8 cellular contexts compared by ENCODE assay signal in the genomic region with DNA sequence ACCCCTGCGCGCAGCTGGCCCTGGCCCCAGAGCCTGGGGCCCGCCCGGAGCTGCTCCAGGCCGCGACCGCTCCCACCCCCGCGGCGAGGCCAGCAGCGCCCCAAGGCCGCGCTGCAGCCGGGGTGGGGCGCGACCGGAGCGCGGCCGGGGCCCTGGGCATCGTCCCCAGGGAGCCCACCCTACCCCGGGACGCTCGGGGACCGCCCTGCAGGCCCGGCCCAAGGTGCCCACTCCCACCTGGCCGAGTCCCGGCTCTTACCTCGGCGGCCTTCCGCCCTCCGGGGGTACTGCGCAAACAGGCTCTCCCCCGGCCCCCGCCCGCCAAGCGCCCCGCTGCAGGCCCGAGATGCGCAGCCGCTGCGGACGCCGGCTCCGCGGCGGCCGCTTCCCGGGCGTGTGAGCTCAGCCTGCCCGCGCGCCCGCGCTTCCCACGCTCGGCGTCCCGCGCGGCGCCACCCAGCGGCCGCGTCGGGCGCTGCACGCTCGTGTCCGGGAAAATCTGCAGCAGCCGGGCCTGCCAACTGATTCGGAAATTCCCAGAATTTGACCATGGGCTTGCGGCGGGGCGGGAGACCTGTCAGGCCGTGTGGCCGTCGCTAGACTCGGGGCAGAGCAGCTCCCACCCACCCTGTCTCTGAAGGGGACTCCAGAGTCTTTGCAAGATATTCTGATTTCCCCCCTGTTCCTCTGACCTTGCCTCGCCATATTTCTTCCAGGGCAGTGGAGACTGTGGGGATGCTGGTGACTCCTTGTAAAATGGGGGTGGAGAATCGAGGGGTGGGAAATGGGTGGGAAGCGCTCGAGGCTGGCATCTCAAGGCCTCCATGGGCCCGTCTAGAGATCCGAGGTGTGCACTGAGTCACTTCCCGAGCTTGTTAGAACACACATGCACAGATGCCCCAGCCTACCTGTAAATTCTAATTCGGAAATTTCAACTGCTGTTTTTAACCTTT. TPM values are rescaled to one million over a fixed set of nuclear protein-coding genes. Genes with fewer than 3 reads are reported as not detected.
DNase-seq lines count a peak whose midpoint lies in the region; ATAC-seq and TF ChIP-seq lines count a peak whose summit lies in the region.

No MANE protein-coding gene starts in this region.

- POLR2A ChIA-PET in activated B cell treated with CpG ODN at 0.5 μM for 24 hours (lab: Charles Lee) = interaction anchor here (1.1 to 17.4 kb wide), 7 partner anchors 14 to 72 kb away, joined by 3 to 547 read pairs (median 5); no protein-coding TSS in a partner anchor

- H3K27ac ChIP-seq in spleen = peak overlapping the region; percentile 87 to 99 (median 98)

- intact Hi-C loops in activated B cell treated with CpG ODN at 0.5 μM for 24 hours (cut with micrococcal nuclease) = loop anchor here (1.0 to 5.0 kb wide), 5 partner anchors 14 to 117 kb away; a partner anchor contains a TSS
- intact Hi-C loops in spleen (cut with DNase I; ENCODE audit: low total_unique reads) = loop anchor here (5.0 kb wide), 1 partner anchor 42 kb away; no protein-coding TSS in a partner anchor

- peaks cover 28% of the 10 kb centered on the region for H3K36me3 Mint-ChIP-seq in activated B cell treated with CpG ODN at 0.5 μM for 24 hours (ENCODE audit: low read depth)

- peak; percentile 99 for TF ChIP-seq CTCF in GM13976 (IDR thresholded peaks at IDR 0.05; ENCODE audit: borderline replicate concordance, control extremely low read depth, extremely low read depth, insufficient read depth, missing control alignments)
- TF ChIP-seq CTCF in activated B cell treated with CpG ODN at 0.5 μM for 24 hours (IDR thresholded peaks at IDR 0.05) = peak; percentile 34
- TF ChIP-seq CTCF in spleen (IDR thresholded peaks at IDR 0.05 in 8 of 11, conservative IDR thresholded peaks at IDR 0.05 in 3 of 11) = peak; percentile 70 to 93 (median 87)

- no peaks in the 10 kb centered on the region for H3K27me3 Mint-ChIP-seq in activated B cell treated with CpG ODN at 0.5 μM for 24 hours

- peak; percentile 57 for DNase-seq in A172 (ENCODE audit: low spot score)
- DNase-seq in GM13976 (ENCODE audit: low spot score) = peak; percentile 89
- DNase-seq in NCI-H2081 treated with DMSO at 0.1 percent for 48 hours (lab: John Stamatoyannopoulos, UW) = peak; percentile 33
- peak; percentile 74 for DNase-seq in activated B cell treated with CpG ODN at 0.5 μM for 24 hours
- peak; percentile 74 for DNase-seq in central memory CD4-positive, alpha-beta T cell
- peak; percentile 89 for DNase-seq in islet precursor cell
- peak; percentile 95 for DNase-seq in spleen

- H3K4me1 Mint-ChIP-seq in activated B cell treated with CpG ODN at 0.5 μM for 24 hours = peaks cover 86% of the 10 kb centered on the region

- TF ChIP-seq POLR2A in spleen (IDR thresholded peaks at IDR 0.05) = peak in 1 of 3 donors; percentile 73

- no peaks in the 10 kb centered on the region for H3K27me3 ChIP-seq in spleen (replicated peaks in 1 of 7)

- H3K27ac Mint-ChIP-seq in activated B cell treated with CpG ODN at 0.5 μM for 24 hours = peak overlapping the region; percentile 86

- in situ Hi-C loops in GM13976 (cut with MboI; ENCODE audit: low sequenced_read_pairs, unreplicated experiment) = loop anchor here (5.0 kb wide), 1 partner anchor 37 kb away; no protein-coding TSS in a partner anchor

- ATAC-seq in HG02870 (IDR thresholded peaks at IDR 0.05; ENCODE audit: unreplicated experiment) (peak; percentile 47), activated B cell treated with CpG ODN at 0.5 μM for 24 hours (ENCODE audit: low read depth) (peak; percentile 83)

- H3K4me3 ChIP-seq in spleen = peak overlapping the region; percentile 76 to 97 (median 88)

- CTCF ChIA-PET in activated B cell treated with CpG ODN at 0.5 μM for 24 hours (lab: Charles Lee) = interaction anchor here (0.7 to 17.8 kb wide), 25 partner anchors 8 to 376 kb away, joined by 3 to 397 read pairs (median 4); a partner anchor contains a TSS

- peak overlapping the region; percentile 91 for H3K4me3 Mint-ChIP-seq in activated B cell treated with CpG ODN at 0.5 μM for 24 hours

- no peaks in the 10 kb centered on the region for H3K9me3 ChIP-seq in spleen

- WGBS in spleen, 5 donors = 4 to 16% (median 6%) methylated on average over 25 to 87 of the region's 87 CpGs

- peaks cover 0 to 37% (median 0%) of the 10 kb centered on the region in 6 donors for H3K36me3 ChIP-seq in spleen

- H3K9me3 Mint-ChIP-seq in activated B cell treated with CpG ODN at 0.5 μM for 24 hours = no peaks in the 10 kb centered on the region

- H3K4me1 ChIP-seq in spleen = peaks cover 51 to 93% (median 87%) of the 10 kb centered on the region in 6 donors

RNA-seq across cellular contexts. Expression of a gene that starts 41.9 kb away (rescaled TPM):
- total RNA-seq in A172 (2014; rRNA removed; shearing (Covaris generic)) = 0.22 and 0.76 TPM in 2 replicates
- not detected in 2 replicates for total RNA-seq in activated B cell treated with CpG ODN at 0.5 μM for 24 hours
- total RNA-seq in spleen = 10 to 100 TPM; 12.6 to 31.5 (median 22.0) TPM
- polyA plus RNA-seq in spleen = 10 to 100 TPM in 1 of 3 donors, 1 to 10 TPM in 2; 5.1 to 17.7 (median 6.7) TPM

Comparison
In these comparisons a context has a peak if more than half of its experiments do, and no peak if none do; other contexts are left out.
1. Peak in every context shown above with its lines: DNase-seq, ATAC-seq, H3K4me3 ChIP-seq and H3K27ac ChIP-seq.
2. DNase-seq: peak in every context shown above with its lines; median percentile 95 in spleen; 89 in GM13976; 89 in islet precursor cell; 74 in activated B cell treated with CpG ODN at 0.5 μM for 24 hours; 74 in central memory CD4-positive, alpha-beta T cell; 57 in A172; 33 in NCI-H2081 treated with DMSO at 0.1 percent for 48 hours.
3. CTCF ChIP-seq: peak in every context shown above with its lines; median percentile 99 in GM13976; 87 in spleen; 34 in activated B cell treated with CpG ODN at 0.5 μM for 24 hours.